In the genomic region with DNA sequence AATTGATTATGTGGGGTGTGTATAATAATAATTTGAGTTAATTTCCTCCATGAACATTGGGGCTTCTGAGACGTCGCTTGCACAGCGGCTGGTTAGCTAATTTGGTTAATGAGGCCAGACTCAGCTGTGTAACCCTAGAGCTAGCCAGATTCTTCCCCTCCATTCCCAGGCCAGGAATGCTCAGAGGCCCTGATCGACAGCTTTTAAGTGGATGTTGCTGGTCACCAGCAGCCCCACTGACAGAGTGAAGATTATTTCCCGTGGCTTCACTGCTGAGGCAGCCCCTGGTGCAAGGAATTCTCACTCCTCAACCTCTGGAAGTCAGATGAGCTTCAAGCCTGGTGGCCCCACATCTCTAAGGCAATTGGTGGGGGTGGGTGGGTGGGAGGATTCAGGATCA, we compare ENCODE assay signal across 23 cellular contexts.
"Had no signal": no experiment of that assay in that cellular context is flagged by ENCODE, and none has a peak within 500 bp of the region (broad histone marks: within the 10 kb centered on the region; RNA-seq: fewer than 3 reads in every experiment).

No MANE protein-coding gene starts in this region.

- H3K36me3 ChIP-seq: adrenal gland, ascending aorta, sigmoid colon, vagina had no signal

- H3K4me1 ChIP-seq: adrenal gland, ascending aorta, testis, vagina had no signal

- H3K9me3 ChIP-seq: adrenal gland, ascending aorta, mucosa of descending colon, sigmoid colon, testis, vagina had no signal

- H3K27ac ChIP-seq: adrenal gland, ascending aorta, sigmoid colon, testis, vagina had no signal

- FAIRE-seq: colon, endothelial cell of umbilical vein had no signal

- H3K27me3 ChIP-seq: adrenal gland, ascending aorta, sigmoid colon, testis, vagina had no signal

- DNase-seq: activated B cell treated with CpG ODN at 0.5 μM for 24 hours; activated CD4-positive, alpha-beta T cell treated with anti-CD3 and anti-CD28 coated beads for 36 hours; activated CD4-positive, alpha-beta T cell treated with anti-CD3 and anti-CD28 coated beads, Interleukin-2, amount 50 U/mL, for 4 hours; activated CD8-positive, alpha-beta memory T cell treated with anti-CD3 and anti-CD28 coated beads, Interleukin-2, amount 50 U/mL, for 48 hours; activated naive CD4-positive, alpha-beta T cell; activated T-cell treated with anti-CD3 and anti-CD28 coated beads, Interleukin-2, amount 50 U/mL, for 4 hours; adrenal gland; effector memory CD4-positive, alpha-beta T cell; foreskin melanocyte; hippocampal formation; mesenchymal stem cell; mucosa of descending colon; nephron progenitor cell; occipital lobe; sigmoid colon; stimulated activated CD4-positive, alpha-beta T cell treated with anti-CD3 and anti-CD28 coated beads, Interleukin-4, amount 100 ng/mL, for 1 hour; stimulated activated naive CD4-positive, alpha-beta T cell; T1000; testis had no signal

- H3K4me3 ChIP-seq: adrenal gland, ascending aorta, mucosa of descending colon, sigmoid colon, testis, vagina had no signal
